ENCODE assay signal across 8 cellular contexts in genomic region chr2:229852565-229852964, GRCh38.
DNase-seq lines count a peak whose midpoint lies in the region; ATAC-seq and TF ChIP-seq lines count a peak whose summit lies in the region.

No MANE protein-coding gene starts in this region.

- peak; percentile 95 for ATAC-seq in T-helper 17 cell

- TF ChIP-seq CTCF in HFF-Myc (IDR thresholded peaks at IDR 0.05; ENCODE audit: low read depth, low read length, missing control alignments) (no peak), cardiac fibroblast (IDR thresholded peaks at IDR 0.05; ENCODE audit: low read depth, low read length) (no peak)

- in situ Hi-C loops in ACHN (cut with HindIII; ENCODE audit: low pct_ligation_motif_present, low pct_unique_long_range_greater_than_20kb, low sequenced_read_pairs): no loop called here

- peak overlapping the region; percentile 21 for H3K4me3 Mint-ChIP-seq in T-helper 17 cell

- H3K9me3 ChIP-seq in T-helper 17 cell (ENCODE audit: control insufficient read depth, low read length, poor library complexity, severe bottlenecking): no peaks in the 10 kb centered on the region

- no peak overlapping the region for H3K4me3 ChIP-seq in HFF-Myc (replicated peaks; ENCODE audit: low read depth, low read length)
- H3K4me3 ChIP-seq in cardiac fibroblast (replicated peaks in 1 of 2; ENCODE audit: low read depth in 2 of 2, low read length in 2 of 2): no peak overlapping the region

- H3K36me3 Mint-ChIP-seq in T-helper 17 cell (ENCODE audit: low read depth): peaks cover 9% of the 10 kb centered on the region

- peaks cover 41% of the 10 kb centered on the region for H3K4me1 Mint-ChIP-seq in T-helper 17 cell

- peak; percentile 26 for DNase-seq in Daoy (ENCODE audit: low read depth)
- peak; percentile 35 for DNase-seq in HFF-Myc (ENCODE audit: extremely low read depth, low read depth)
- DNase-seq in T-helper 17 cell: peak in 1 of 3 donors; percentile 13
- peak; percentile 85 to 86 for DNase-seq in cardiac fibroblast (ENCODE audit: low read depth in 2 of 2)
- peak; percentile 90 for DNase-seq in pulmonary artery endothelial cell (ENCODE audit: low read depth, low spot score)
- no peak for DNase-seq in ACHN
- no peak for DNase-seq in islet precursor cell
- DNase-seq in NK-92 (lab: John Stamatoyannopoulos, UW; ENCODE audit: unreplicated experiment): no peak

- H3K27me3 Mint-ChIP-seq in T-helper 17 cell: no peaks in the 10 kb centered on the region

- H3K27ac Mint-ChIP-seq in T-helper 17 cell: peak overlapping the region; percentile 83

Comparison
In these comparisons a context has a peak if more than half of its experiments do, and no peak if none do; other contexts are left out.
1. DNase-seq: peak in Daoy (single experiment), HFF-Myc (single experiment), cardiac fibroblast (2 of 2) and pulmonary artery endothelial cell (single experiment); none in ACHN (single experiment), islet precursor cell (single experiment) and NK-92 (single experiment).